ENCODE assay signal across 14 cellular contexts in genomic region chr16:29686740-29687327, GRCh38. TPM values are rescaled to one million over a fixed set of nuclear protein-coding genes. Genes with fewer than 3 reads are reported as not detected.
DNase-seq lines count a peak whose midpoint lies in the region; ATAC-seq and TF ChIP-seq lines count a peak whose summit lies in the region.
"Had no signal": no experiment of that assay in that cellular context is flagged by ENCODE, and none has a peak within 500 bp of the region (broad histone marks: within the 10 kb centered on the region; RNA-seq: fewer than 3 reads in every experiment).

No MANE protein-coding gene starts in this region.

- no peaks in the 10 kb centered on the region for H3K4me1 ChIP-seq in ascending aorta
- H3K4me1 ChIP-seq: vagina had no signal

- H3K27ac ChIP-seq in ascending aorta: no peak overlapping the region
- H3K27ac ChIP-seq: GM23248, vagina had no signal

- intact Hi-C loops in ascending aorta (cut with DNase I): no loop called here

- H3K36me3 ChIP-seq in ascending aorta: no peaks in the 10 kb centered on the region
- H3K36me3 ChIP-seq: vagina had no signal

- peaks cover 9% of the 10 kb centered on the region for H3K4me1 Mint-ChIP-seq in endothelial cell (ENCODE audit: unreplicated experiment)

- peak; percentile 44 to 51 for DNase-seq in AML-193 (lab: John Stamatoyannopoulos, UW)
- DNase-seq in GM13976 (ENCODE audit: low spot score): peak; percentile 28
- DNase-seq in OCI-M1 (lab: John Stamatoyannopoulos, UW): peak; percentile 36
- DNase-seq in endothelial cell (ENCODE audit: low spot score): no peak
- no peak for DNase-seq in LoVo (ENCODE audit: low spot score)
- DNase-seq in ascending aorta (ENCODE audit: low spot score in 2 of 2): no peak
- DNase-seq: activated gamma-delta T cell; effector memory CD8-positive, alpha-beta T cell; foreskin fibroblast; GM23248; mucosa of descending colon had no signal

- TF ChIP-seq CTCF in GM13976 (IDR thresholded peaks at IDR 0.05; ENCODE audit: borderline replicate concordance, control extremely low read depth, extremely low read depth, insufficient read depth, missing control alignments): no peak
- no peak for TF ChIP-seq CTCF in endothelial cell (IDR thresholded peaks at IDR 0.05; ENCODE audit: unreplicated experiment)
- TF ChIP-seq CTCF in ascending aorta (IDR thresholded peaks at IDR 0.05): no peak

- no peaks in the 10 kb centered on the region for H3K9me3 Mint-ChIP-seq in endothelial cell (ENCODE audit: unreplicated experiment)
- H3K9me3 Mint-ChIP-seq: effector memory CD8-positive, alpha-beta T cell had no signal

- H3K27me3 Mint-ChIP-seq in endothelial cell (ENCODE audit: unreplicated experiment): no peaks in the 10 kb centered on the region
- H3K27me3 Mint-ChIP-seq: effector memory CD8-positive, alpha-beta T cell had no signal

- in situ Hi-C loops in GM13976 (cut with MboI; ENCODE audit: low sequenced_read_pairs, unreplicated experiment): loop anchor here (25.0 kb wide), 1 partner anchor 325 kb away; the partner anchor contains the start of genes C16orf92 and DOC2A

- peak overlapping the region; percentile 21 for H3K27ac Mint-ChIP-seq in endothelial cell (ENCODE audit: unreplicated experiment)

- peaks cover 4% of the 10 kb centered on the region for H3K36me3 Mint-ChIP-seq in endothelial cell (ENCODE audit: low read depth, unreplicated experiment)

- H3K4me3 Mint-ChIP-seq in endothelial cell (ENCODE audit: unreplicated experiment): no peak overlapping the region
- H3K4me3 Mint-ChIP-seq: effector memory CD8-positive, alpha-beta T cell had no signal

- H3K27me3 ChIP-seq in ascending aorta: no peaks in the 10 kb centered on the region
- H3K27me3 ChIP-seq: vagina had no signal

- no peak overlapping the region for H3K4me3 ChIP-seq in ascending aorta
- H3K4me3 ChIP-seq: GM23248, mucosa of descending colon, vagina had no signal

- ATAC-seq in GM18498 (IDR thresholded peaks at IDR 0.05; ENCODE audit: unreplicated experiment) (no peak), GM19463 (IDR thresholded peaks at IDR 0.05; ENCODE audit: unreplicated experiment) (no peak)
- ATAC-seq: effector memory CD8-positive, alpha-beta T cell; mucosa of descending colon had no signal

- H3K9me3 ChIP-seq in ascending aorta: no peaks in the 10 kb centered on the region
- H3K9me3 ChIP-seq: mucosa of descending colon, vagina had no signal

RNA-seq across cellular contexts. Expression of gene QPRT, which starts 7.9 kb away (rescaled TPM):
- total RNA-seq in endothelial cell (ENCODE audit: unreplicated experiment): 30.4 TPM
- 5.7 TPM for total RNA-seq in ascending aorta

RNA-seq across cellular contexts. Expression of gene SPN, which starts 23.8 kb away (rescaled TPM):
- 1.5 TPM for total RNA-seq in endothelial cell (ENCODE audit: unreplicated experiment)
- 10.3 TPM for total RNA-seq in ascending aorta
- total RNA-seq: GM23248 had no signal

RNA-seq across cellular contexts. Expression of gene C16orf54, which starts 59.0 kb away (rescaled TPM):
- total RNA-seq in endothelial cell (ENCODE audit: unreplicated experiment): not detected
- 0.21 TPM for total RNA-seq in ascending aorta
- total RNA-seq: GM23248 had no signal

Comparison
In these comparisons a context has a peak if more than half of its experiments do, and no peak if none do; other contexts are left out.
1. DNase-seq: peak in AML-193 (2 of 2), GM13976 (single experiment) and OCI-M1 (single experiment); none in endothelial cell (single experiment), LoVo (single experiment) and ascending aorta (0 of 2).